ENCODE assay signal across 9 cellular contexts in genomic region chr15:52139599-52140462, GRCh38. TPM values are rescaled to one million over a fixed set of nuclear protein-coding genes. Genes with fewer than 3 reads are reported as not detected.
DNase-seq lines count a peak whose midpoint lies in the region; ATAC-seq, FAIRE-seq and TF ChIP-seq lines count a peak whose summit lies in the region.
"Had no signal": no experiment of that assay in that cellular context is flagged by ENCODE, and none has a peak within 500 bp of the region (broad histone marks: within the 10 kb centered on the region; RNA-seq: fewer than 3 reads in every experiment).

No MANE protein-coding gene starts in this region.

- peak overlapping the region; percentile 6 to 49 for H3K27ac Mint-ChIP-seq in effector memory CD8-positive, alpha-beta T cell

- no peak for FAIRE-seq in D721Med (lab: Jason Lieb, UNC)

- H3K4me1 Mint-ChIP-seq in effector memory CD8-positive, alpha-beta T cell (ENCODE audit: low read depth in 2 of 2), result peaks cover 16 to 23% of the 10 kb centered on the region in 2 donors

- peak; percentile 82 for TF ChIP-seq CTCF in D721Med (IDR thresholded peaks at IDR 0.05; ENCODE audit: insufficient read depth, missing control alignments)
- TF ChIP-seq CTCF in mucosa of descending colon (IDR thresholded peaks at IDR 0.05), result peak; percentile 48

- H3K9me3 Mint-ChIP-seq in effector memory CD8-positive, alpha-beta T cell, result no peaks in the 10 kb centered on the region

- H3K4me1 ChIP-seq in mucosa of descending colon (ENCODE audit: low read depth), result peaks cover 11% of the 10 kb centered on the region

- H3K27me3 Mint-ChIP-seq in effector memory CD8-positive, alpha-beta T cell, result no peaks in the 10 kb centered on the region

- ATAC-seq in effector memory CD8-positive, alpha-beta T cell (replicated peaks), result peak; percentile 49
- ATAC-seq in mucosa of descending colon (peak; percentile 67), GM19351 (IDR thresholded peaks at IDR 0.05; ENCODE audit: unreplicated experiment) (no peak)

- DNase-seq in D721Med (ENCODE audit: insufficient read length, low spot score), result peak; percentile 67
- peak; percentile 58 for DNase-seq in HCEC 1CT
- peak; percentile 27 for DNase-seq in NCI-H82 treated with DMSO at 0.1 percent for 48 hours (lab: John Stamatoyannopoulos, UW; ENCODE audit: unreplicated experiment)
- DNase-seq in activated CD8-positive, alpha-beta memory T cell treated with anti-CD3 and anti-CD28 coated beads for 24 hours, result peak; percentile 85
- DNase-seq in effector memory CD8-positive, alpha-beta T cell, result peak; percentile 51 to 56 (median 55)
- DNase-seq in mucosa of descending colon, result peak in 2 of 3 donors; percentile 85 to 94
- DNase-seq in stimulated activated CD8-positive, alpha-beta memory T cell treated with anti-CD3 and anti-CD28 coated beads, Interleukin-7, amount 100 ng/mL, for 24 hours (ENCODE audit: low read depth), result peak; percentile 44

- H3K4me3 ChIP-seq in mucosa of descending colon, result no peak overlapping the region

- peaks cover 38% of the 10 kb centered on the region for H3K36me3 Mint-ChIP-seq in effector memory CD8-positive, alpha-beta T cell (ENCODE audit: insufficient read depth)

- H3K4me3 Mint-ChIP-seq in effector memory CD8-positive, alpha-beta T cell, result no peak overlapping the region

- H3K9me3 ChIP-seq in mucosa of descending colon, result no peaks in the 10 kb centered on the region

- intact Hi-C loops in mucosa of descending colon (cut with DNase I, micrococcal nuclease), result no loop called here

- H3K36me3 ChIP-seq in mucosa of descending colon (ENCODE audit: low read depth), result no peaks in the 10 kb centered on the region

RNA-seq across cellular contexts. Expression of gene BCL2L10, which starts 27.3 kb away (rescaled TPM):
- total RNA-seq in mucosa of descending colon, result 1 to 10 TPM; 1.3 to 2.8 (median 2.4) TPM
- total RNA-seq: glomerular endothelial cell had no signal

RNA-seq across cellular contexts. Expression of gene GNB5, which starts 51.4 kb away (rescaled TPM):
- total RNA-seq in mucosa of descending colon, result 10 to 100 TPM in 1 of 3 donors, 1 to 10 TPM in 2; 5.5 to 23.0 (median 6.3) TPM

Comparison
In these comparisons a context has a peak if more than half of its experiments do, and no peak if none do; other contexts are left out.
1. DNase-seq: peak in every context shown above with its lines; median percentile 90 in mucosa of descending colon; 85 in activated CD8-positive, alpha-beta memory T cell treated with anti-CD3 and anti-CD28 coated beads for 24 hours; 67 in D721Med; 58 in HCEC 1CT; 55 in effector memory CD8-positive, alpha-beta T cell; 44 in stimulated activated CD8-positive, alpha-beta memory T cell treated with anti-CD3 and anti-CD28 coated beads, Interleukin-7, amount 100 ng/mL, for 24 hours; 27 in NCI-H82 treated with DMSO at 0.1 percent for 48 hours.